ENCODE assay signal across 27 cellular contexts in genomic region chr2:215364157-215365155, GRCh38. TPM values are rescaled to one million over a fixed set of nuclear protein-coding genes. Genes with fewer than 3 reads are reported as not detected.
DNase-seq lines count a peak whose midpoint lies in the region; ATAC-seq, FAIRE-seq and TF ChIP-seq lines count a peak whose summit lies in the region.
"Had no signal": no experiment of that assay in that cellular context is flagged by ENCODE, and none has a peak within 500 bp of the region (broad histone marks: within the 10 kb centered on the region; RNA-seq: fewer than 3 reads in every experiment).

No MANE protein-coding gene starts in this region.

- 100% methylated on average over 1 of the region's 10 CpGs; no CpG with 5 or more reads in 1 of the 2 experiments for WGBS in IMR-90 (ENCODE audit: extremely low coverage in 2 of 2, insufficient read length in 1 of 2), 2 experiments
- 62 to 63% methylated on average over 10 of the region's 10 CpGs for WGBS in aorta, 2 donors
- 92 to 93% (median 93%) methylated on average over 10 of the region's 10 CpGs for WGBS in small intestine, 3 donors

- no peak for TF ChIP-seq RAD21 in IMR-90 (IDR thresholded peaks at IDR 0.05; ENCODE audit: low read length)

- H3K9me1 ChIP-seq in IMR-90 (ENCODE audit: insufficient read depth, low read length): no peaks in the 10 kb centered on the region

- no peak overlapping the region for H3K18ac ChIP-seq in IMR-90 (ENCODE audit: low read depth, low read length)

- intact Hi-C loops in IMR-90 (cut with micrococcal nuclease): no loop called here
- intact Hi-C loops in aorta (cut with DNase I): loop anchor here in 1 of 2 donors (10.0 kb wide), 1 partner anchor 50 kb away; no protein-coding TSS in a partner anchor

- H3K27ac ChIP-seq in IMR-90 (ENCODE audit: insufficient read depth, low read length) (no peak overlapping the region), aorta (ENCODE audit: low read depth in 1 of 2, low read length in 2 of 2) (no peak overlapping the region), small intestine (ENCODE audit: low read depth in 1 of 2, low read length in 1 of 2) (no peak overlapping the region)
- H3K27ac ChIP-seq: psoas muscle, SJSA1, skin epidermis, testis had no signal

- H3K79me1 ChIP-seq in IMR-90 (ENCODE audit: low read depth in 1 of 2, low read length in 2 of 2): peaks cover 11 to 25% of the 10 kb centered on the region in 2 experiments; a peak in 3 of 4 replicates

- H3K4me3 ChIP-seq in IMR-90 (ENCODE audit: insufficient read depth, low read depth, low read length) (no peak overlapping the region), aorta (ENCODE audit: low read length in 2 of 2) (no peak overlapping the region), small intestine (ENCODE audit: low read depth in 1 of 2, low read length in 2 of 2) (no peak overlapping the region)
- H3K4me3 ChIP-seq: mucosa of descending colon, psoas muscle, SJSA1, skin epidermis, testis had no signal

- peaks cover 77% of the 10 kb centered on the region for H3K4me1 Mint-ChIP-seq in chondrocyte (ENCODE audit: low read depth)
- H3K4me1 Mint-ChIP-seq: activated CD4-positive, alpha-beta T cell treated with anti-CD3 and anti-CD28 coated beads, Interleukin-2, amount 10 ng/mL, durations not matched to agents 24 days and 14 days; activated naive CD8-positive, alpha-beta T cell treated with anti-CD3 and anti-CD28 coated beads, Interleukin-2, amount 10 ng/mL, durations not matched to agents 7 days and 5 days; endodermal cell; neural crest cell; T-helper 17 cell had no signal

- H2BK15ac ChIP-seq in IMR-90 (ENCODE audit: low read depth, low read length): peak overlapping the region; percentile 55; the same call in 1 of the 3 replicates

- no peak overlapping the region for H3K14ac ChIP-seq in IMR-90 (replicated peaks; ENCODE audit: low read depth, low read length)

- H4K91ac ChIP-seq in IMR-90 (ENCODE audit: insufficient read depth, low read depth, low read length): no peak overlapping the region

- H2BK5ac ChIP-seq in IMR-90 (ENCODE audit: low read depth, low read length, poor library complexity, severe bottlenecking): peak overlapping the region; percentile 48

- no peak overlapping the region for H2AK9ac ChIP-seq in IMR-90 (replicated peaks; ENCODE audit: low read depth, low read length, poor library complexity)

- no peak for ATAC-seq in IMR-90 (ENCODE audit: low read depth)
- no peak for ATAC-seq in aorta (ENCODE audit: low FRiP score)
- ATAC-seq: CD8-positive, alpha-beta T cell; left ventricle myocardium superior; mucosa of descending colon; psoas muscle; T-helper 17 cell had no signal

- BruUV-seq in IMR-90 (replicated peaks; lab: Mats Ljungman, UMichigan): no TSS peak

- no peak; the same call in 1 of the 2 replicates for TF ChIP-seq POLR2A in IMR-90 (IDR thresholded peaks at IDR 0.05; ENCODE audit: low read depth, low read length)

- peaks cover 61% of the 10 kb centered on the region for H3K36me3 ChIP-seq in IMR-90 (ENCODE audit: control insufficient read depth, insufficient read depth, low read length)
- peaks cover 5 to 19% of the 10 kb centered on the region in 2 donors for H3K36me3 ChIP-seq in aorta (ENCODE audit: control insufficient read depth in 1 of 2, insufficient read depth in 2 of 2, low read length in 1 of 2)
- peaks cover 0 to 6% of the 10 kb centered on the region in 2 donors for H3K36me3 ChIP-seq in small intestine (ENCODE audit: control insufficient read depth in 2 of 2, insufficient read depth in 2 of 2, low read length in 2 of 2)

- H4K20me1 ChIP-seq in IMR-90 (ENCODE audit: insufficient read depth, low read length): peaks cover 26% of the 10 kb centered on the region

- POLR2A ChIA-PET in IMR-90 (lab: Charles Lee; ENCODE audit: unreplicated experiment): interaction anchor here (0.5 kb wide), 1 partner anchor 22 kb away, joined by 10 read pairs; no protein-coding TSS in a partner anchor

- H2BK120ac ChIP-seq in IMR-90 (ENCODE audit: low read depth, low read length): no peak overlapping the region

- H3K4me2 ChIP-seq in IMR-90 (ENCODE audit: low read depth, low read length): no peak overlapping the region

- H3K4ac ChIP-seq in IMR-90 (ENCODE audit: low read depth, low read length): no peak overlapping the region

- peak overlapping the region; percentile 85 for H3K27ac Mint-ChIP-seq in chondrocyte (ENCODE audit: unreplicated experiment)
- H3K27ac Mint-ChIP-seq: activated CD4-positive, alpha-beta T cell treated with anti-CD3 and anti-CD28 coated beads, Interleukin-2, amount 10 ng/mL, durations not matched to agents 24 days and 14 days; activated naive CD8-positive, alpha-beta T cell treated with anti-CD3 and anti-CD28 coated beads, Interleukin-2, amount 10 ng/mL, durations not matched to agents 7 days and 5 days; CD8-positive, alpha-beta T cell; endodermal cell; stimulated activated naive B cell treated with anti-CD40 and anti-IgM and Interleukin-4, amounts not matched to agents 10 μg/mL and 1 μg/mL and 100 μg/mL, for 72 hours; T-helper 17 cell had no signal

- H4K5ac ChIP-seq in IMR-90 (ENCODE audit: low read depth, low read length): peak overlapping the region; percentile 3; the same call in 1 of the 2 replicates

- CTCF ChIA-PET in IMR-90 (lab: Yijun Ruan, JAX): interaction anchor here (0.7 kb wide), 1 partner anchor 40 kb away, joined by 3 read pairs; no protein-coding TSS in a partner anchor

- peaks cover 80% of the 10 kb centered on the region for H3K36me3 Mint-ChIP-seq in chondrocyte (ENCODE audit: low read depth)

- peak overlapping the region in 1 of 2 experiments; percentile 3; a peak in 1 of 4 replicates for H4K8ac ChIP-seq in IMR-90 (ENCODE audit: low read depth in 2 of 2, low read length in 2 of 2)

- peak overlapping the region; percentile 27 for H3K4me3 Mint-ChIP-seq in chondrocyte (ENCODE audit: unreplicated experiment)
- H3K4me3 Mint-ChIP-seq: activated CD4-positive, alpha-beta T cell treated with anti-CD3 and anti-CD28 coated beads, Interleukin-2, amount 10 ng/mL, durations not matched to agents 24 days and 14 days; activated naive CD8-positive, alpha-beta T cell treated with anti-CD3 and anti-CD28 coated beads, Interleukin-2, amount 10 ng/mL, durations not matched to agents 7 days and 5 days; brain; CD8-positive, alpha-beta T cell; endodermal cell; neural crest cell; stimulated activated naive B cell treated with anti-CD40 and anti-IgM and Interleukin-4, amounts not matched to agents 10 μg/mL and 1 μg/mL and 100 μg/mL, for 72 hours; T-helper 17 cell had no signal

- DNase-seq in EH (ENCODE audit: low read depth) (peak; percentile 31), IMR-90 (peak; percentile 17), chondrocyte (ENCODE audit: low spot score) (no peak), myocyte (ENCODE audit: low read depth) (peak; percentile 19), aorta (no peak), inferior parietal cortex (ENCODE audit: extremely low spot score) (no peak), small intestine (no peak)
- DNase-seq: activated CD4-positive, alpha-beta T cell treated with anti-CD3 and anti-CD28 coated beads, Interleukin-2, amount 10 ng/mL, durations not matched to agents 24 days and 14 days; activated CD8-positive, alpha-beta memory T cell treated with anti-CD3 and anti-CD28 coated beads, Interleukin-2, amount 50 U/mL, for 4 hours; activated naive CD8-positive, alpha-beta T cell treated with anti-CD3 and anti-CD28 coated beads, Interleukin-2, amount 10 ng/mL, durations not matched to agents 7 days and 5 days; CD8-positive, alpha-beta T cell; cortex of kidney; endodermal cell; left ventricle myocardium superior; mucosa of descending colon; NCI-H1105 treated with DMSO at 0.1 percent for 48 hours; NCI-H2107; NCI-H524; psoas muscle; stimulated activated CD4-positive, alpha-beta T cell treated with anti-CD3 and anti-CD28 coated beads, Interleukin-2, amount 100 ng/mL, for 48 hours; stimulated activated naive B cell treated with anti-CD40 and anti-IgM and Interleukin-4, amounts not matched to agents 10 μg/mL and 1 μg/mL and 100 μg/mL, for 72 hours; T-helper 17 cell; testis had no signal

- H3K27me3 ChIP-seq in IMR-90 (ENCODE audit: control insufficient read depth, insufficient read depth, low read length) (no peaks in the 10 kb centered on the region), aorta (ENCODE audit: control insufficient read depth in 1 of 2, insufficient read depth in 2 of 2, low read length in 1 of 2) (no peaks in the 10 kb centered on the region), small intestine (ENCODE audit: control insufficient read depth in 2 of 2, insufficient read depth in 2 of 2, low read length in 2 of 2) (no peaks in the 10 kb centered on the region)
- H3K27me3 ChIP-seq: SJSA1, testis had no signal

- H3K23ac ChIP-seq in IMR-90 (ENCODE audit: low read depth, low read length): no peak overlapping the region

- in situ Hi-C loops in IMR-90 (cut with MboI; ENCODE audit: low sequenced_read_pairs): no loop called here

- TF ChIP-seq CTCF in IMR-90 (conservative IDR thresholded peaks at IDR 0.05; ENCODE audit: low read depth, low read length): no peak
- TF ChIP-seq CTCF in chondrocyte (IDR thresholded peaks at IDR 0.05): no peak

- no peak overlapping the region for H2BK20ac ChIP-seq in IMR-90 (ENCODE audit: low read depth, low read length)

- no peak overlapping the region for H3K56ac ChIP-seq in IMR-90 (ENCODE audit: extremely low read depth, insufficient read depth, low read length)

- no peak overlapping the region for H2AFZ ChIP-seq in IMR-90 (replicated peaks; ENCODE audit: low read length, poor library complexity)

- no peaks in the 10 kb centered on the region for H3K9me3 Mint-ChIP-seq in chondrocyte (ENCODE audit: low read depth)
- H3K9me3 Mint-ChIP-seq: activated naive CD8-positive, alpha-beta T cell treated with anti-CD3 and anti-CD28 coated beads, Interleukin-2, amount 10 ng/mL, durations not matched to agents 7 days and 5 days; brain; CD8-positive, alpha-beta T cell; endodermal cell; neural crest cell; stimulated activated naive B cell treated with anti-CD40 and anti-IgM and Interleukin-4, amounts not matched to agents 10 μg/mL and 1 μg/mL and 100 μg/mL, for 72 hours had no signal

- no peak overlapping the region for H2AK5ac ChIP-seq in IMR-90 (ENCODE audit: low read depth, low read length)

- no peak overlapping the region for H3K9ac ChIP-seq in IMR-90 (ENCODE audit: low read depth, low read length)

- FAIRE-seq in small intestine (lab: Jason Lieb, UNC): no peak

- H3K9me3 ChIP-seq in IMR-90 (ENCODE audit: control insufficient read depth, insufficient read depth, low read length) (no peaks in the 10 kb centered on the region), aorta (ENCODE audit: control insufficient read depth, low read length) (no peaks in the 10 kb centered on the region), small intestine (ENCODE audit: control insufficient read depth, low read depth) (no peaks in the 10 kb centered on the region)
- H3K9me3 ChIP-seq: mucosa of descending colon, psoas muscle, SJSA1, testis had no signal

- H3K4me1 ChIP-seq in IMR-90 (ENCODE audit: control insufficient read depth, insufficient read depth, low read length): peaks cover 3% of the 10 kb centered on the region; the same call in 1 of the 2 replicates
- H3K4me1 ChIP-seq in aorta (ENCODE audit: control insufficient read depth in 1 of 2, insufficient read depth in 2 of 2, low read length in 2 of 2): no peaks in the 10 kb centered on the region
- H3K4me1 ChIP-seq in small intestine (ENCODE audit: control insufficient read depth in 2 of 2, insufficient read depth in 1 of 2, low read depth in 1 of 2, low read length in 1 of 2): no peaks in the 10 kb centered on the region
- H3K4me1 ChIP-seq: psoas muscle, SJSA1, testis had no signal

- dilution Hi-C loops in IMR-90 (cut with HindIII; ENCODE audit: low sequenced_read_pairs, unreplicated experiment): no loop called here

- H3K27me3 Mint-ChIP-seq in chondrocyte (ENCODE audit: low read depth): no peaks in the 10 kb centered on the region
- H3K27me3 Mint-ChIP-seq: activated CD4-positive, alpha-beta T cell treated with anti-CD3 and anti-CD28 coated beads, Interleukin-2, amount 10 ng/mL, durations not matched to agents 24 days and 14 days; activated naive CD8-positive, alpha-beta T cell treated with anti-CD3 and anti-CD28 coated beads, Interleukin-2, amount 10 ng/mL, durations not matched to agents 7 days and 5 days; brain; stimulated activated naive B cell treated with anti-CD40 and anti-IgM and Interleukin-4, amounts not matched to agents 10 μg/mL and 1 μg/mL and 100 μg/mL, for 72 hours; T-helper 17 cell had no signal

RNA-seq across cellular contexts. Expression of gene ATIC, which starts 52.6 kb away (rescaled TPM):
- total RNA-seq in IMR-90 (2012; rRNA removed) (29.4 and 30.5 TPM in 2 replicates), chondrocyte (77.0 to 109 TPM (median 77.7 TPM) in 3 replicates), myocyte (11.9 and 13.7 TPM in 2 replicates), aorta (10 to 100 TPM; 40.3 to 41.0 TPM)
- polyA plus RNA-seq in IMR-90 (2012; rRNA removed) (96.8 and 101 TPM in 2 replicates), aorta (10 to 100 TPM; 45.6 to 66.2 TPM), small intestine (100 to 1,000 TPM in 1 of 3 donors, 10 to 100 TPM in 2; 71.6 to 124 (median 83.8) TPM)
- polyA plus RNA-seq in IMR-90 (2012; cell fraction: cytosol; rRNA removed): 29.6 and 76.9 TPM in 2 replicates
- 20.5 and 94.2 TPM in 2 replicates for polyA plus RNA-seq in IMR-90 (2012; cell fraction: nucleus; rRNA removed; ENCODE audit: low replicate concordance)
- polyA plus RNA-seq in myocyte (2012): 102 TPM

Comparison
In these comparisons a context has a peak if more than half of its experiments do, and no peak if none do; other contexts are left out.
1. DNase-seq: peak in EH (single experiment), IMR-90 (single experiment) and myocyte (single experiment); none in chondrocyte (single experiment), aorta (0 of 2), inferior parietal cortex (single experiment) and small intestine (single experiment).